In genomic region chr3:46663611-46664135, GRCh38 we compare ENCODE assay signal across 8 cellular contexts. TPM values are rescaled to one million over a fixed set of nuclear protein-coding genes. Genes with fewer than 3 reads are reported as not detected.
DNase-seq lines count a peak whose midpoint lies in the region; ATAC-seq and TF ChIP-seq lines count a peak whose summit lies in the region.

No MANE protein-coding gene starts in this region.

- ATAC-seq in WTC11: peak; percentile 37
- ATAC-seq in left colon: peak; percentile 63
- ATAC-seq in HG03520 (IDR thresholded peaks at IDR 0.05; ENCODE audit: unreplicated experiment): no peak

- TF ChIP-seq CTCF in BJ (IDR thresholded peaks at IDR 0.05; ENCODE audit: insufficient read depth, low read depth, low read length) (0 out of 2 replicates have a peak, but pooled peaks have one; percentile 8), WTC11 (IDR thresholded peaks at IDR 0.05) (no peak)

- H3K4me3 Mint-ChIP-seq in WTC11: no peak overlapping the region
- H3K4me3 Mint-ChIP-seq in T-helper 2 cell treated with Interferon-gamma antibody and Interleukin-4, amounts not matched to agents 5 μg/mL and 100 μg/mL, for 36 hours: no peak overlapping the region

- intact Hi-C loops in left colon (cut with DNase I, micrococcal nuclease): no loop called here

- H2AFZ ChIP-seq in Karpas-422 (ENCODE audit: low read length): no peak overlapping the region

- H3K9me3 ChIP-seq in Karpas-422 (ENCODE audit: low read length): no peaks in the 10 kb centered on the region

- no peaks in the 10 kb centered on the region for H3K9me3 Mint-ChIP-seq in WTC11
- no peaks in the 10 kb centered on the region for H3K9me3 Mint-ChIP-seq in T-helper 2 cell treated with Interferon-gamma antibody and Interleukin-4, amounts not matched to agents 5 μg/mL and 100 μg/mL, for 36 hours

- peaks cover 54% of the 10 kb centered on the region for H3K4me1 Mint-ChIP-seq in WTC11
- H3K4me1 Mint-ChIP-seq in T-helper 2 cell treated with Interferon-gamma antibody and Interleukin-4, amounts not matched to agents 5 μg/mL and 100 μg/mL, for 36 hours (ENCODE audit: low read depth): no peaks in the 10 kb centered on the region

- H3K79me2 ChIP-seq in Karpas-422 (ENCODE audit: low read length): no peaks in the 10 kb centered on the region

- DNase-seq in BJ (ENCODE audit: low read depth) (no peak), Karpas-422 (peak; percentile 69), WTC11 (ENCODE audit: low spot score) (peak; percentile 58), left colon (peak in 1 of 2 donors; percentile 26), epidermal melanocyte (ENCODE audit: insufficient read length, low spot score) (no peak), medulla oblongata (ENCODE audit: extremely low spot score) (no peak)
- DNase-seq in T-helper 2 cell treated with Interferon-gamma antibody and Interleukin-4, amounts not matched to agents 5 μg/mL and 100 μg/mL, for 36 hours (ENCODE audit: low spot score): no peak

- no peaks in the 10 kb centered on the region for H3K36me3 Mint-ChIP-seq in WTC11
- H3K36me3 Mint-ChIP-seq in T-helper 2 cell treated with Interferon-gamma antibody and Interleukin-4, amounts not matched to agents 5 μg/mL and 100 μg/mL, for 36 hours (ENCODE audit: low read depth): no peaks in the 10 kb centered on the region

- H3K9ac ChIP-seq in Karpas-422 (ENCODE audit: low read length): no peak overlapping the region

- no peak overlapping the region for H3K4me3 ChIP-seq in BJ (ENCODE audit: low read depth, low read length)
- H3K4me3 ChIP-seq in Karpas-422 (ENCODE audit: low read length): no peak overlapping the region

- H3K27ac Mint-ChIP-seq in WTC11: no peak overlapping the region; the same call in 1 of the 2 replicates
- H3K27ac Mint-ChIP-seq in T-helper 2 cell treated with Interferon-gamma antibody and Interleukin-4, amounts not matched to agents 5 μg/mL and 100 μg/mL, for 36 hours: no peak overlapping the region

- H3K4me2 ChIP-seq in Karpas-422 (ENCODE audit: low read depth, low read length, poor library complexity, severe bottlenecking): no peak overlapping the region

- no peaks in the 10 kb centered on the region; the same call in 1 of the 2 replicates for H3K27me3 Mint-ChIP-seq in WTC11 (ENCODE audit: low read depth)
- peaks cover 3% of the 10 kb centered on the region for H3K27me3 Mint-ChIP-seq in T-helper 2 cell treated with Interferon-gamma antibody and Interleukin-4, amounts not matched to agents 5 μg/mL and 100 μg/mL, for 36 hours (ENCODE audit: low read depth)

- no peaks in the 10 kb centered on the region for H3K9me2 ChIP-seq in Karpas-422 (replicated peaks; ENCODE audit: insufficient read depth, low read length)

- H3K4me1 ChIP-seq in Karpas-422 (ENCODE audit: low read length): peaks cover 12% of the 10 kb centered on the region

- H3K27ac ChIP-seq in Karpas-422 (ENCODE audit: low read length): no peak overlapping the region

- CTCF ChIA-PET in BJ (lab: Yijun Ruan, JAX) (interaction anchor here (0.6 to 6.1 kb wide), 5 partner anchors 9 to 175 kb away, joined by 3 to 24 read pairs (median 8); no protein-coding TSS in a partner anchor), WTC11 (lab: Charles Lee) (interaction anchor here (0.5 to 5.5 kb wide), 35 partner anchors 9 to 336 kb away, joined by 3 to 33 read pairs (median 4); partner anchors contain the start of genes ALS2CL and PRSS50)

- H3K27me3 ChIP-seq in BJ (ENCODE audit: control insufficient read depth, insufficient read depth, low read length) (peaks cover 1% of the 10 kb centered on the region; the same call in 1 of the 2 replicates), Karpas-422 (ENCODE audit: low read length) (no peaks in the 10 kb centered on the region)

- POLR2A ChIA-PET in BJ (lab: Charles Lee) (no interaction called here), WTC11 (lab: Charles Lee) (no interaction called here)

- no peaks in the 10 kb centered on the region for H4K20me1 ChIP-seq in Karpas-422 (ENCODE audit: insufficient read depth, low read depth, low read length)

- H3K36me3 ChIP-seq in BJ (ENCODE audit: control insufficient read depth, insufficient read depth, low read length): no peaks in the 10 kb centered on the region
- H3K36me3 ChIP-seq in Karpas-422 (ENCODE audit: insufficient read depth, low read length): no peaks in the 10 kb centered on the region

TF ChIP-seq in WTC11, 78 proteins besides CTCF, POLR2A, EP300 and RAD21 (continues in another document):
- no peak for TF ChIP-seq PREB (CRISPR knock-in tag; IDR thresholded peaks at IDR 0.05; ENCODE audit: borderline replicate concordance)
- TF ChIP-seq ZNF219 (CRISPR knock-in tag; IDR thresholded peaks at IDR 0.05; ENCODE audit: borderline replicate concordance): no peak
- TF ChIP-seq CBFB (CRISPR knock-in tag; IDR thresholded peaks at IDR 0.05; ENCODE audit: low read depth): no peak
- no peak for TF ChIP-seq ZNF671 (CRISPR knock-in tag; IDR thresholded peaks at IDR 0.05)
- TF ChIP-seq ESRRA (CRISPR knock-in tag; IDR thresholded peaks at IDR 0.05; ENCODE audit: borderline replicate concordance): no peak
- TF ChIP-seq TEAD1 (CRISPR knock-in tag; IDR thresholded peaks at IDR 0.05): no peak; the same call in 1 of the 2 replicates
- no peak for TF ChIP-seq ZNF138 (CRISPR knock-in tag; conservative IDR thresholded peaks at IDR 0.05)
- no peak for TF ChIP-seq PRDM15 (CRISPR knock-in tag; IDR thresholded peaks at IDR 0.05)
- no peak for TF ChIP-seq ZBTB21 (CRISPR knock-in tag; IDR thresholded peaks at IDR 0.05; ENCODE audit: borderline replicate concordance)
- no peak for TF ChIP-seq FOXJ3 (CRISPR knock-in tag; IDR thresholded peaks at IDR 0.05; ENCODE audit: borderline replicate concordance)
- TF ChIP-seq GRHL2 (CRISPR knock-in tag; IDR thresholded peaks at IDR 0.05; ENCODE audit: insufficient replicate concordance, severe bottlenecking): no peak

RNA-seq across cellular contexts. Expression of gene ALS2CL, which starts 29.8 kb away (rescaled TPM):
- 3.2 and 7.2 TPM in 2 replicates for polyA plus RNA-seq in BJ (2011; rRNA removed)
- 3.2 and 4.4 TPM in 2 replicates for polyA minus RNA-seq in BJ (2011; rRNA and poly(A)+ RNA removed)
- total RNA-seq in Karpas-422 (2014; rRNA removed; shearing (Covaris generic); ENCODE audit: low replicate concordance): not detected in 2 replicates
- total RNA-seq in WTC11 (2021) (10.2 to 12.6 TPM (median 11.5 TPM) in 3 replicates), left colon (10 to 100 TPM; 39.2 to 58.9 TPM)

RNA-seq across cellular contexts. Expression of gene TMIE, which starts 37.5 kb away (rescaled TPM):
- 0.07 and 0.27 TPM in 2 replicates for polyA plus RNA-seq in BJ (2011; rRNA removed)
- polyA minus RNA-seq in BJ (2011; rRNA and poly(A)+ RNA removed): not detected in 2 replicates
- not detected in 2 replicates for total RNA-seq in Karpas-422 (2014; rRNA removed; shearing (Covaris generic); ENCODE audit: low replicate concordance)
- total RNA-seq in WTC11 (2021) (0.57 to 1.3 TPM (median 0.69 TPM) in 3 replicates), left colon (under 1 TPM in 1 of 2 donors, not detected in 1; 0.17 TPM)

RNA-seq across cellular contexts. Expression of gene FAM240A, which starts 51.3 kb away (rescaled TPM):
- not detected in 2 replicates for polyA plus RNA-seq in BJ (2011; rRNA removed)
- polyA minus RNA-seq in BJ (2011; rRNA and poly(A)+ RNA removed): not detected in 2 replicates
- not detected in 2 replicates for total RNA-seq in Karpas-422 (2014; rRNA removed; shearing (Covaris generic); ENCODE audit: low replicate concordance)
- total RNA-seq in WTC11 (2021): 0.09 to 0.14 TPM (median 0.13 TPM) in 3 replicates
- total RNA-seq in left colon: not detected

RNA-seq across cellular contexts. Expression of gene PRSS50, which starts 54.0 kb away (rescaled TPM):
- not detected in 2 replicates for polyA plus RNA-seq in BJ (2011; rRNA removed)
- not detected in 2 replicates for polyA minus RNA-seq in BJ (2011; rRNA and poly(A)+ RNA removed)
- total RNA-seq in Karpas-422 (2014; rRNA removed; shearing (Covaris generic); ENCODE audit: low replicate concordance): not detected in 2 replicates
- total RNA-seq in WTC11 (2021) (0.70 to 1.4 TPM (median 1.2 TPM) in 3 replicates), left colon (not detected)

Comparison
In these comparisons a context has a peak if more than half of its experiments do, and no peak if none do; other contexts are left out.
1. DNase-seq: peak in Karpas-422 (single experiment) and WTC11 (single experiment); none in BJ (single experiment), epidermal melanocyte (single experiment), T-helper 2 cell treated with Interferon-gamma antibody and Interleukin-4, amounts not matched to agents 5 μg/mL and 100 μg/mL, for 36 hours (single experiment) and medulla oblongata (single experiment).
2. RNA of gene ALS2CL, which starts 29.8 kb away (total RNA-seq): 39.2 to 58.9 TPM in left colon and 10.2 to 12.6 TPM in WTC11; not detected in Karpas-422; every median in the first group is over 10 times any median in the second.